Comparison of ENCODE assay signal across 12 cellular contexts in genomic region chr1:2575801-2576663, GRCh38. TPM values are rescaled to one million over a fixed set of nuclear protein-coding genes. Genes with fewer than 3 reads are reported as not detected.
DNase-seq lines count a peak whose midpoint lies in the region; ATAC-seq, FAIRE-seq and TF ChIP-seq lines count a peak whose summit lies in the region.
"Had no signal": no experiment of that assay in that cellular context is flagged by ENCODE, and none has a peak within 500 bp of the region (broad histone marks: within the 10 kb centered on the region; RNA-seq: fewer than 3 reads in every experiment).

No MANE protein-coding gene starts in this region.

- no peak for DNase-seq in activated CD4-positive, alpha-beta T cell treated with anti-CD3 and anti-CD28 coated beads for 36 hours
- no peak for DNase-seq in activated CD4-positive, alpha-beta T cell treated with anti-CD3 and anti-CD28 coated beads, Interleukin-2, amount 50 U/mL, for 4 hours
- no peak for DNase-seq in activated T-helper 1 cell treated with anti-CD3 and anti-CD28 coated beads, Interleukin-12 subunit alpha, Interleukin-12 subunit beta, Interleukin-2, Interleukin-4 antibody, amounts not matched to agents 30 ng/mL and 10 ng/mL and 1 ng/mL, durations not matched to agents 14 hours and 24 hours and 36 hours (ENCODE audit: low spot score)
- DNase-seq in HepG2 (ENCODE audit: low spot score) = peak; percentile 78
- DNase-seq in stomach = peak; percentile 85
- no peak for DNase-seq in OCI-M1 (lab: John Stamatoyannopoulos, UW)
- DNase-seq in NCI-H2107 treated with DMSO at 0.1 percent for 48 hours (lab: John Stamatoyannopoulos, UW; ENCODE audit: unreplicated experiment) = no peak
- DNase-seq: ACHN, NCI-H146, SJCRH30 had no signal

- no peak for TF ChIP-seq CTCF in HepG2 (CRISPR knock-in tag; IDR thresholded peaks at IDR 0.05)
- TF ChIP-seq CTCF in stomach (IDR thresholded peaks at IDR 0.05) = no peak

- H3K27ac Mint-ChIP-seq in activated CD4-positive, alpha-beta T cell treated with anti-CD3 and anti-CD28 coated beads for 36 hours = peak overlapping the region; percentile 98
- peak overlapping the region; percentile 78 for H3K27ac Mint-ChIP-seq in activated T-helper 1 cell treated with anti-CD3 and anti-CD28 coated beads, Interleukin-12 subunit alpha, Interleukin-12 subunit beta, Interleukin-2, Interleukin-4 antibody, amounts not matched to agents 30 ng/mL and 10 ng/mL and 1 ng/mL, durations not matched to agents 14 hours and 24 hours and 36 hours

- no peaks in the 10 kb centered on the region for H3K36me3 ChIP-seq in HepG2 (replicated peaks in 1 of 2; ENCODE audit: control insufficient read depth in 1 of 2, insufficient read depth in 2 of 2, low read length in 2 of 2)
- H3K36me3 ChIP-seq in stomach = no peaks in the 10 kb centered on the region
- H3K36me3 ChIP-seq: SJCRH30, thoracic aorta had no signal

- H2AFZ ChIP-seq in HepG2 (ENCODE audit: low read length) = no peak overlapping the region

- CTCF ChIA-PET in activated CD4-positive, alpha-beta T cell treated with anti-CD3 and anti-CD28 coated beads for 36 hours (lab: Charles Lee) = no interaction called here
- CTCF ChIA-PET in HepG2 (lab: Yijun Ruan, JAX; ENCODE audit: low intra/inter-chr PET ratio, low total read pairs) = no interaction called here

- TF ChIP-seq POLR2A in HepG2 (IDR thresholded peaks at IDR 0.05; ENCODE audit: insufficient read depth in 1 of 2, low read depth in 2 of 2, low read length in 2 of 2) (peak in 1 of 2 experiments; percentile 64; a peak in 2 of 4 replicates), stomach (IDR thresholded peaks at IDR 0.05) (no peak)

- H3K4me3 Mint-ChIP-seq in activated CD4-positive, alpha-beta T cell treated with anti-CD3 and anti-CD28 coated beads for 36 hours = peak overlapping the region; percentile 62
- H3K4me3 Mint-ChIP-seq in activated T-helper 1 cell treated with anti-CD3 and anti-CD28 coated beads, Interleukin-12 subunit alpha, Interleukin-12 subunit beta, Interleukin-2, Interleukin-4 antibody, amounts not matched to agents 30 ng/mL and 10 ng/mL and 1 ng/mL, durations not matched to agents 14 hours and 24 hours and 36 hours = peak overlapping the region; percentile 19

- TF ChIP-seq EP300 in HepG2 (IDR thresholded peaks at IDR 0.05; ENCODE audit: low read depth in 2 of 2, low read length in 2 of 2) (peak in 1 of 2 experiments; percentile 67; a peak in 2 of 4 replicates), HepG2 (CRISPR knock-in tag; IDR thresholded peaks at IDR 0.05; ENCODE audit: borderline replicate concordance) (peak; percentile 20; the same call in 1 of the 2 replicates), stomach (IDR thresholded peaks at IDR 0.05) (no peak)

- intact Hi-C loops in activated CD4-positive, alpha-beta T cell treated with anti-CD3 and anti-CD28 coated beads for 36 hours (cut with DNase I, micrococcal nuclease) = loop anchor here in 1 of 2 experiments (5.0 kb wide), 1 partner anchor 1269 kb away; the partner anchor contains the start of genes ACAP3 and PUSL1
- intact Hi-C loops in activated T-helper 1 cell treated with anti-CD3 and anti-CD28 coated beads, Interleukin-12 subunit alpha, Interleukin-12 subunit beta, Interleukin-2, Interleukin-4 antibody, amounts not matched to agents 30 ng/mL and 10 ng/mL and 1 ng/mL, durations not matched to agents 14 hours and 24 hours and 36 hours (cut with micrococcal nuclease) = no loop called here
- intact Hi-C loops in HepG2 (cut with micrococcal nuclease; ENCODE audit: unreplicated experiment) (no loop called here), stomach (cut with DNase I; ENCODE audit: low total_unique reads) (no loop called here)

- FAIRE-seq in HepG2 (lab: Jason Lieb, UNC) = peak; percentile 79

- H3K4me1 ChIP-seq in HepG2 (ENCODE audit: insufficient read depth, low read length) = peaks cover 79% of the 10 kb centered on the region
- peaks cover 21 to 36% (median 34%) of the 10 kb centered on the region in 4 donors for H3K4me1 ChIP-seq in stomach
- H3K4me1 ChIP-seq: SJCRH30 had no signal

- no peaks in the 10 kb centered on the region for H3K79me2 ChIP-seq in HepG2 (ENCODE audit: insufficient read depth, low read length)

- peaks cover 2% of the 10 kb centered on the region for H3K36me3 Mint-ChIP-seq in activated CD4-positive, alpha-beta T cell treated with anti-CD3 and anti-CD28 coated beads for 36 hours (ENCODE audit: low read depth)
- peaks cover 22% of the 10 kb centered on the region for H3K36me3 Mint-ChIP-seq in activated T-helper 1 cell treated with anti-CD3 and anti-CD28 coated beads, Interleukin-12 subunit alpha, Interleukin-12 subunit beta, Interleukin-2, Interleukin-4 antibody, amounts not matched to agents 30 ng/mL and 10 ng/mL and 1 ng/mL, durations not matched to agents 14 hours and 24 hours and 36 hours (ENCODE audit: low read depth)

- no peaks in the 10 kb centered on the region for H4K20me1 ChIP-seq in HepG2 (ENCODE audit: insufficient read depth, low read length)

- H3K4me3 ChIP-seq in HepG2 (replicated peaks in 1 of 3; ENCODE audit: insufficient read depth in 1 of 3, low read depth in 2 of 3, low read length in 3 of 3) = peak overlapping the region; percentile 39 to 67 (median 42); a peak in 5 of 6 replicates
- H3K4me3 ChIP-seq in stomach = peak overlapping the region in 2 of 4 donors; percentile 2 to 10
- H3K4me3 ChIP-seq: SJCRH30, thoracic aorta had no signal

- H3K9me3 Mint-ChIP-seq in activated CD4-positive, alpha-beta T cell treated with anti-CD3 and anti-CD28 coated beads for 36 hours (ENCODE audit: low read depth) = peaks cover 15% of the 10 kb centered on the region
- H3K9me3 Mint-ChIP-seq in activated T-helper 1 cell treated with anti-CD3 and anti-CD28 coated beads, Interleukin-12 subunit alpha, Interleukin-12 subunit beta, Interleukin-2, Interleukin-4 antibody, amounts not matched to agents 30 ng/mL and 10 ng/mL and 1 ng/mL, durations not matched to agents 14 hours and 24 hours and 36 hours = peaks cover 24% of the 10 kb centered on the region

- peak overlapping the region; percentile 78 for H3K4me2 ChIP-seq in HepG2 (ENCODE audit: low read depth, low read length)

- H3K9ac ChIP-seq in HepG2 (ENCODE audit: insufficient read depth, low read depth, low read length) = peak overlapping the region; percentile 58

- H3K27me3 Mint-ChIP-seq in activated CD4-positive, alpha-beta T cell treated with anti-CD3 and anti-CD28 coated beads for 36 hours = no peaks in the 10 kb centered on the region
- H3K27me3 Mint-ChIP-seq in activated T-helper 1 cell treated with anti-CD3 and anti-CD28 coated beads, Interleukin-12 subunit alpha, Interleukin-12 subunit beta, Interleukin-2, Interleukin-4 antibody, amounts not matched to agents 30 ng/mL and 10 ng/mL and 1 ng/mL, durations not matched to agents 14 hours and 24 hours and 36 hours (ENCODE audit: insufficient read depth) = no peaks in the 10 kb centered on the region

- peaks cover 43% of the 10 kb centered on the region for H3K4me1 Mint-ChIP-seq in activated CD4-positive, alpha-beta T cell treated with anti-CD3 and anti-CD28 coated beads for 36 hours
- peaks cover 67% of the 10 kb centered on the region for H3K4me1 Mint-ChIP-seq in activated T-helper 1 cell treated with anti-CD3 and anti-CD28 coated beads, Interleukin-12 subunit alpha, Interleukin-12 subunit beta, Interleukin-2, Interleukin-4 antibody, amounts not matched to agents 30 ng/mL and 10 ng/mL and 1 ng/mL, durations not matched to agents 14 hours and 24 hours and 36 hours (ENCODE audit: low read depth)

- BruUV-seq in HepG2 (replicated peaks; lab: Mats Ljungman, UMichigan) = no TSS peak

- ATAC-seq in activated CD4-positive, alpha-beta T cell treated with anti-CD3 and anti-CD28 coated beads for 36 hours = no peak
- peak; percentile 78 for ATAC-seq in HepG2
- no peak for ATAC-seq in GM21381 (IDR thresholded peaks at IDR 0.05; ENCODE audit: unreplicated experiment)

- H3K9me3 ChIP-seq in HepG2 (ENCODE audit: low read length) (peaks cover 11% of the 10 kb centered on the region), stomach (peaks cover 0 to 12% (median 10%) of the 10 kb centered on the region in 4 donors)

- TF ChIP-seq RAD21 in HepG2 (CRISPR knock-in tag; IDR thresholded peaks at IDR 0.05) = no peak

- in situ Hi-C loops in HepG2 (cut with HindIII; ENCODE audit: extremely low pct_ligation_motif_present, low pct_unique_long_range_greater_than_20kb) = no loop called here

- H3K27me3 ChIP-seq in HepG2 (ENCODE audit: control insufficient read depth in 1 of 2, insufficient read depth in 2 of 2, low read length in 2 of 2) (peaks cover 0 to 6% of the 10 kb centered on the region in 2 experiments; a peak in 1 of 5 replicates), stomach (peaks cover 0 to 21% (median 0%) of the 10 kb centered on the region in 3 donors)

- H3K27ac ChIP-seq in HepG2 (ENCODE audit: extremely low read length, insufficient read depth, low read length) (peak overlapping the region; percentile 58), stomach (peak overlapping the region; percentile 72 to 96 (median 82))
- H3K27ac ChIP-seq: SJCRH30, thoracic aorta had no signal

- 0% methylated on average over 7 of the region's 23 CpGs for WGBS in HepG2 (ENCODE audit: low lambda C conversion rate)
- 32 to 60% (median 43%) methylated on average over 20 to 23 of the region's 23 CpGs for WGBS in stomach, 5 donors

- POLR2A ChIA-PET in activated CD4-positive, alpha-beta T cell treated with anti-CD3 and anti-CD28 coated beads for 36 hours (lab: Charles Lee) = interaction anchor here (0.7 kb wide), 1 partner anchor 29 kb away, joined by 3 read pairs; no protein-coding TSS in a partner anchor
- POLR2A ChIA-PET in HepG2 (lab: Yijun Ruan, JAX) = interaction anchor here (0.8 to 1.5 kb wide), 5 partner anchors 10 to 64 kb away, joined by 3 to 8 read pairs (median 4); partner anchors contain the start of gene TNFRSF14

RNA-seq across cellular contexts. Expression of gene PRXL2B, which starts 10.5 kb away (rescaled TPM):
- total RNA-seq in activated CD4-positive, alpha-beta T cell treated with anti-CD3 and anti-CD28 coated beads for 36 hours = 10 to 100 TPM; 23.7 to 36.8 TPM
- 39.5 and 42.1 TPM in 2 replicates for total RNA-seq in activated T-helper 1 cell treated with anti-CD3 and anti-CD28 coated beads, Interleukin-12 subunit alpha, Interleukin-12 subunit beta, Interleukin-2, Interleukin-4 antibody, amounts not matched to agents 30 ng/mL and 10 ng/mL and 1 ng/mL, durations not matched to agents 14 hours and 24 hours and 36 hours
- 14.1 and 16.8 TPM in 2 replicates for total RNA-seq in HepG2 (2016; rRNA removed; fragmentation: Illumina TruSeq; extraction: Trizol)
- total RNA-seq in HepG2 (2016; cell fraction: cytosol; rRNA removed; fragmentation: Illumina TruSeq; extraction: Trizol; ENCODE audit: low read depth) = 3.3 and 4.6 TPM in 2 replicates
- total RNA-seq in HepG2 (2016; cell fraction: insoluble cytoplasmic fraction; rRNA removed; fragmentation: Illumina TruSeq; extraction: Trizol) = 14.4 and 15.6 TPM in 2 replicates
- 9.8 and 9.9 TPM in 2 replicates for total RNA-seq in HepG2 (2016; cell fraction: membrane; rRNA removed; fragmentation: Illumina TruSeq; extraction: Trizol)
- total RNA-seq in HepG2 (2016; cell fraction: nucleus; rRNA removed; fragmentation: Illumina TruSeq; extraction: Trizol) = 8.9 and 10.7 TPM in 2 replicates
- 22.1 and 29.5 TPM in 2 replicates for polyA plus RNA-seq in HepG2 (2011; rRNA removed)
- polyA plus RNA-seq in HepG2 (2011; cell fraction: cytosol; rRNA removed) = 24.7 and 29.1 TPM in 2 replicates
- polyA plus RNA-seq in HepG2 (2011; cell fraction: nucleus; rRNA removed) = 72.9 and 75.2 TPM in 2 replicates
- 22.4 and 26.9 TPM in 2 replicates for polyA plus RNA-seq in HepG2 (2012)
- 4.6 and 4.8 TPM in 2 replicates for polyA plus RNA-seq in HepG2 (2016; cell fraction: cytosol; fragmentation: Illumina TruSeq; extraction: Trizol; ENCODE audit: low read depth)
- 20.7 and 24.0 TPM in 2 replicates for polyA plus RNA-seq in HepG2 (2016; cell fraction: insoluble cytoplasmic fraction; fragmentation: Illumina TruSeq; extraction: Trizol; ENCODE audit: low read depth)
- 11.7 and 12.0 TPM in 2 replicates for polyA plus RNA-seq in HepG2 (2016; cell fraction: membrane; fragmentation: Illumina TruSeq; extraction: Trizol; ENCODE audit: low read depth)
- 24.3 and 25.8 TPM in 2 replicates for polyA plus RNA-seq in HepG2 (2016; cell fraction: nucleus; fragmentation: Illumina TruSeq; extraction: Trizol; ENCODE audit: insufficient read depth, low read depth)
- 3.8 and 32.9 TPM in 2 replicates for polyA minus RNA-seq in HepG2 (2011; rRNA and poly(A)+ RNA removed; ENCODE audit: low replicate concordance)
- 16.2 and 16.4 TPM in 2 replicates for polyA minus RNA-seq in HepG2 (2011; cell fraction: cytosol; rRNA and poly(A)+ RNA removed)
- 5.8 and 7.5 TPM in 2 replicates for polyA minus RNA-seq in HepG2 (2011; cell fraction: nucleus; rRNA and poly(A)+ RNA removed)
- 100 to 1,000 TPM in 1 of 5 donors, 10 to 100 TPM in 3, 1 to 10 TPM in 1; 8.5 to 668 (median 21.0) TPM for total RNA-seq in stomach
- 10 to 100 TPM; 18.9 to 23.8 (median 20.9) TPM for polyA plus RNA-seq in stomach

RNA-seq across cellular contexts. Expression of gene TNFRSF14, which starts 19.9 kb away (rescaled TPM):
- total RNA-seq in activated CD4-positive, alpha-beta T cell treated with anti-CD3 and anti-CD28 coated beads for 36 hours = 100 to 1,000 TPM; 135 to 145 TPM
- total RNA-seq in activated T-helper 1 cell treated with anti-CD3 and anti-CD28 coated beads, Interleukin-12 subunit alpha, Interleukin-12 subunit beta, Interleukin-2, Interleukin-4 antibody, amounts not matched to agents 30 ng/mL and 10 ng/mL and 1 ng/mL, durations not matched to agents 14 hours and 24 hours and 36 hours = 207 and 215 TPM in 2 replicates
- total RNA-seq in HepG2 (2016; rRNA removed; fragmentation: Illumina TruSeq; extraction: Trizol) = 6.2 and 11.9 TPM in 2 replicates
- total RNA-seq in HepG2 (2016; cell fraction: cytosol; rRNA removed; fragmentation: Illumina TruSeq; extraction: Trizol; ENCODE audit: low read depth) = 7.1 and 8.0 TPM in 2 replicates
- 5.5 and 13.2 TPM in 2 replicates for total RNA-seq in HepG2 (2016; cell fraction: insoluble cytoplasmic fraction; rRNA removed; fragmentation: Illumina TruSeq; extraction: Trizol)
- total RNA-seq in HepG2 (2016; cell fraction: membrane; rRNA removed; fragmentation: Illumina TruSeq; extraction: Trizol) = 10.5 and 12.4 TPM in 2 replicates
- total RNA-seq in HepG2 (2016; cell fraction: nucleus; rRNA removed; fragmentation: Illumina TruSeq; extraction: Trizol) = 11.2 and 11.3 TPM in 2 replicates
- polyA plus RNA-seq in HepG2 (2011; rRNA removed) = 49.9 and 70.7 TPM in 2 replicates
- polyA plus RNA-seq in HepG2 (2011; cell fraction: cytosol; rRNA removed) = 24.2 and 35.1 TPM in 2 replicates
- 534 and 601 TPM in 2 replicates for polyA plus RNA-seq in HepG2 (2011; cell fraction: nucleus; rRNA removed)
- 20.3 and 22.1 TPM in 2 replicates for polyA plus RNA-seq in HepG2 (2012)
- polyA plus RNA-seq in HepG2 (2016; cell fraction: cytosol; fragmentation: Illumina TruSeq; extraction: Trizol; ENCODE audit: low read depth) = 6.2 and 6.4 TPM in 2 replicates
- polyA plus RNA-seq in HepG2 (2016; cell fraction: insoluble cytoplasmic fraction; fragmentation: Illumina TruSeq; extraction: Trizol; ENCODE audit: low read depth) = 5.6 and 7.2 TPM in 2 replicates
- polyA plus RNA-seq in HepG2 (2016; cell fraction: membrane; fragmentation: Illumina TruSeq; extraction: Trizol; ENCODE audit: low read depth) = 9.0 and 10.4 TPM in 2 replicates
- polyA plus RNA-seq in HepG2 (2016; cell fraction: nucleus; fragmentation: Illumina TruSeq; extraction: Trizol; ENCODE audit: insufficient read depth, low read depth) = 35.7 and 39.2 TPM in 2 replicates
- polyA minus RNA-seq in HepG2 (2011; rRNA and poly(A)+ RNA removed; ENCODE audit: low replicate concordance) = 0.61 and 40.6 TPM in 2 replicates
- 12.6 and 13.8 TPM in 2 replicates for polyA minus RNA-seq in HepG2 (2011; cell fraction: cytosol; rRNA and poly(A)+ RNA removed)
- 32.2 and 34.3 TPM in 2 replicates for polyA minus RNA-seq in HepG2 (2011; cell fraction: nucleus; rRNA and poly(A)+ RNA removed)
- 100 to 1,000 TPM in 3 of 5 donors, 10 to 100 TPM in 2; 33.2 to 413 (median 301) TPM for total RNA-seq in stomach
- polyA plus RNA-seq in stomach = 100 to 1,000 TPM in 1 of 3 donors, 10 to 100 TPM in 2; 58.0 to 128 (median 64.8) TPM
- total RNA-seq: SJCRH30 had no signal

RNA-seq across cellular contexts. Expression of gene HES5, which starts 46.0 kb away (rescaled TPM):
- under 1 TPM in 1 of 2 experiments, not detected in 1; 0.14 TPM for total RNA-seq in activated CD4-positive, alpha-beta T cell treated with anti-CD3 and anti-CD28 coated beads for 36 hours
- not detected in 2 replicates for total RNA-seq in activated T-helper 1 cell treated with anti-CD3 and anti-CD28 coated beads, Interleukin-12 subunit alpha, Interleukin-12 subunit beta, Interleukin-2, Interleukin-4 antibody, amounts not matched to agents 30 ng/mL and 10 ng/mL and 1 ng/mL, durations not matched to agents 14 hours and 24 hours and 36 hours
- total RNA-seq in HepG2 (2016; rRNA removed; fragmentation: Illumina TruSeq; extraction: Trizol) = not detected in 2 replicates
- total RNA-seq in HepG2 (2016; cell fraction: cytosol; rRNA removed; fragmentation: Illumina TruSeq; extraction: Trizol; ENCODE audit: low read depth) = not detected in 2 replicates
- not detected in 2 replicates for total RNA-seq in HepG2 (2016; cell fraction: insoluble cytoplasmic fraction; rRNA removed; fragmentation: Illumina TruSeq; extraction: Trizol)
- total RNA-seq in HepG2 (2016; cell fraction: membrane; rRNA removed; fragmentation: Illumina TruSeq; extraction: Trizol) = not detected in 2 replicates
- total RNA-seq in HepG2 (2016; cell fraction: nucleus; rRNA removed; fragmentation: Illumina TruSeq; extraction: Trizol) = not detected in 2 replicates
- 0.05 TPM in 1 of 2 replicates, not detected in the other for polyA plus RNA-seq in HepG2 (2011; rRNA removed)
- polyA plus RNA-seq in HepG2 (2011; cell fraction: cytosol; rRNA removed) = not detected in 2 replicates
- polyA plus RNA-seq in HepG2 (2011; cell fraction: nucleus; rRNA removed) = not detected in 2 replicates
- not detected in 2 replicates for polyA plus RNA-seq in HepG2 (2012)
- not detected in 2 replicates for polyA plus RNA-seq in HepG2 (2016; cell fraction: cytosol; fragmentation: Illumina TruSeq; extraction: Trizol; ENCODE audit: low read depth)
- polyA plus RNA-seq in HepG2 (2016; cell fraction: insoluble cytoplasmic fraction; fragmentation: Illumina TruSeq; extraction: Trizol; ENCODE audit: low read depth) = not detected in 2 replicates
- polyA plus RNA-seq in HepG2 (2016; cell fraction: membrane; fragmentation: Illumina TruSeq; extraction: Trizol; ENCODE audit: low read depth) = not detected in 2 replicates
- polyA plus RNA-seq in HepG2 (2016; cell fraction: nucleus; fragmentation: Illumina TruSeq; extraction: Trizol; ENCODE audit: insufficient read depth, low read depth) = not detected in 2 replicates
- not detected in 2 replicates for polyA minus RNA-seq in HepG2 (2011; rRNA and poly(A)+ RNA removed; ENCODE audit: low replicate concordance)
- polyA minus RNA-seq in HepG2 (2011; cell fraction: cytosol; rRNA and poly(A)+ RNA removed) = not detected in 2 replicates
- polyA minus RNA-seq in HepG2 (2011; cell fraction: nucleus; rRNA and poly(A)+ RNA removed) = not detected in 2 replicates
- 1 to 10 TPM in 1 of 5 donors, not detected in 4; 9.6 TPM for total RNA-seq in stomach
- under 1 TPM in 1 of 3 donors, not detected in 2; 0.25 TPM for polyA plus RNA-seq in stomach
- total RNA-seq: SJCRH30 had no signal

RNA-seq across cellular contexts. Expression of gene PANK4, which starts 49.6 kb away (rescaled TPM):
- 10 to 100 TPM; 32.4 to 39.2 TPM for total RNA-seq in activated CD4-positive, alpha-beta T cell treated with anti-CD3 and anti-CD28 coated beads for 36 hours
- 65.6 and 67.6 TPM in 2 replicates for total RNA-seq in activated T-helper 1 cell treated with anti-CD3 and anti-CD28 coated beads, Interleukin-12 subunit alpha, Interleukin-12 subunit beta, Interleukin-2, Interleukin-4 antibody, amounts not matched to agents 30 ng/mL and 10 ng/mL and 1 ng/mL, durations not matched to agents 14 hours and 24 hours and 36 hours
- total RNA-seq in HepG2 (2016; rRNA removed; fragmentation: Illumina TruSeq; extraction: Trizol) (9.2 and 19.3 TPM in 2 replicates), stomach (10 to 100 TPM in 4 of 5 donors, 1 to 10 TPM in 1; 6.4 to 86.0 (median 27.9) TPM)
- 15.2 and 19.7 TPM in 2 replicates for total RNA-seq in HepG2 (2016; cell fraction: cytosol; rRNA removed; fragmentation: Illumina TruSeq; extraction: Trizol; ENCODE audit: low read depth)
- 9.5 and 17.6 TPM in 2 replicates for total RNA-seq in HepG2 (2016; cell fraction: insoluble cytoplasmic fraction; rRNA removed; fragmentation: Illumina TruSeq; extraction: Trizol)
- total RNA-seq in HepG2 (2016; cell fraction: membrane; rRNA removed; fragmentation: Illumina TruSeq; extraction: Trizol) = 5.3 and 5.7 TPM in 2 replicates
- 19.2 TPM in 2 replicates for total RNA-seq in HepG2 (2016; cell fraction: nucleus; rRNA removed; fragmentation: Illumina TruSeq; extraction: Trizol)
- polyA plus RNA-seq in HepG2 (2011; rRNA removed) (17.2 and 17.4 TPM in 2 replicates), stomach (10 to 100 TPM in 2 of 3 donors, 1 to 10 TPM in 1; 7.6 to 17.2 (median 15.6) TPM)
- 7.9 and 10.5 TPM in 2 replicates for polyA plus RNA-seq in HepG2 (2011; cell fraction: cytosol; rRNA removed)
- 84.3 and 91.7 TPM in 2 replicates for polyA plus RNA-seq in HepG2 (2011; cell fraction: nucleus; rRNA removed)
- 11.1 and 12.3 TPM in 2 replicates for polyA plus RNA-seq in HepG2 (2012)
- 0.83 and 1.3 TPM in 2 replicates for polyA plus RNA-seq in HepG2 (2016; cell fraction: cytosol; fragmentation: Illumina TruSeq; extraction: Trizol; ENCODE audit: low read depth)
- 6.9 and 9.3 TPM in 2 replicates for polyA plus RNA-seq in HepG2 (2016; cell fraction: insoluble cytoplasmic fraction; fragmentation: Illumina TruSeq; extraction: Trizol; ENCODE audit: low read depth)
- 1.5 and 2.2 TPM in 2 replicates for polyA plus RNA-seq in HepG2 (2016; cell fraction: membrane; fragmentation: Illumina TruSeq; extraction: Trizol; ENCODE audit: low read depth)
- 33.9 and 43.9 TPM in 2 replicates for polyA plus RNA-seq in HepG2 (2016; cell fraction: nucleus; fragmentation: Illumina TruSeq; extraction: Trizol; ENCODE audit: insufficient read depth, low read depth)
- 27.8 and 43.6 TPM in 2 replicates for polyA minus RNA-seq in HepG2 (2011; rRNA and poly(A)+ RNA removed; ENCODE audit: low replicate concordance)
- polyA minus RNA-seq in HepG2 (2011; cell fraction: cytosol; rRNA and poly(A)+ RNA removed) = 14.8 and 18.2 TPM in 2 replicates
- polyA minus RNA-seq in HepG2 (2011; cell fraction: nucleus; rRNA and poly(A)+ RNA removed) = 56.7 and 65.1 TPM in 2 replicates

RNA-seq across cellular contexts. Expression of gene MMEL1, which starts 56.8 kb away (rescaled TPM):
- 1 to 10 TPM in 1 of 2 experiments, under 1 TPM in 1; 0.97 to 1.4 TPM for total RNA-seq in activated CD4-positive, alpha-beta T cell treated with anti-CD3 and anti-CD28 coated beads for 36 hours
- 0.86 and 1.0 TPM in 2 replicates for total RNA-seq in activated T-helper 1 cell treated with anti-CD3 and anti-CD28 coated beads, Interleukin-12 subunit alpha, Interleukin-12 subunit beta, Interleukin-2, Interleukin-4 antibody, amounts not matched to agents 30 ng/mL and 10 ng/mL and 1 ng/mL, durations not matched to agents 14 hours and 24 hours and 36 hours
- total RNA-seq in HepG2 (2016; rRNA removed; fragmentation: Illumina TruSeq; extraction: Trizol) (not detected in 2 replicates), stomach (100 to 1,000 TPM in 1 of 5 donors, 10 to 100 TPM in 1, 1 to 10 TPM in 3; 1.3 to 190 (median 4.5) TPM)
- total RNA-seq in HepG2 (2016; cell fraction: cytosol; rRNA removed; fragmentation: Illumina TruSeq; extraction: Trizol; ENCODE audit: low read depth) = not detected in 2 replicates
- total RNA-seq in HepG2 (2016; cell fraction: insoluble cytoplasmic fraction; rRNA removed; fragmentation: Illumina TruSeq; extraction: Trizol) = not detected in 2 replicates
- not detected in 2 replicates for total RNA-seq in HepG2 (2016; cell fraction: membrane; rRNA removed; fragmentation: Illumina TruSeq; extraction: Trizol)
- total RNA-seq in HepG2 (2016; cell fraction: nucleus; rRNA removed; fragmentation: Illumina TruSeq; extraction: Trizol) = not detected in 2 replicates
- polyA plus RNA-seq in HepG2 (2011; rRNA removed) (0.48 and 1.6 TPM in 2 replicates), stomach (10 to 100 TPM; 20.5 to 27.3 (median 26.7) TPM)
- 0.54 and 0.78 TPM in 2 replicates for polyA plus RNA-seq in HepG2 (2011; cell fraction: cytosol; rRNA removed)
- polyA plus RNA-seq in HepG2 (2011; cell fraction: nucleus; rRNA removed) = 3.3 and 4.7 TPM in 2 replicates
- 0.37 and 0.43 TPM in 2 replicates for polyA plus RNA-seq in HepG2 (2012)
- polyA plus RNA-seq in HepG2 (2016; cell fraction: cytosol; fragmentation: Illumina TruSeq; extraction: Trizol; ENCODE audit: low read depth) = not detected in 2 replicates
- not detected in 2 replicates for polyA plus RNA-seq in HepG2 (2016; cell fraction: insoluble cytoplasmic fraction; fragmentation: Illumina TruSeq; extraction: Trizol; ENCODE audit: low read depth)
- not detected in 2 replicates for polyA plus RNA-seq in HepG2 (2016; cell fraction: membrane; fragmentation: Illumina TruSeq; extraction: Trizol; ENCODE audit: low read depth)
- not detected in 2 replicates for polyA plus RNA-seq in HepG2 (2016; cell fraction: nucleus; fragmentation: Illumina TruSeq; extraction: Trizol; ENCODE audit: insufficient read depth, low read depth)
- 0.72 TPM in 1 of 2 replicates, not detected in the other for polyA minus RNA-seq in HepG2 (2011; rRNA and poly(A)+ RNA removed; ENCODE audit: low replicate concordance)
- 1.3 TPM in 1 of 2 replicates, not detected in the other for polyA minus RNA-seq in HepG2 (2011; cell fraction: cytosol; rRNA and poly(A)+ RNA removed)
- polyA minus RNA-seq in HepG2 (2011; cell fraction: nucleus; rRNA and poly(A)+ RNA removed) = 0.39 and 0.62 TPM in 2 replicates
- total RNA-seq: SJCRH30, thoracic aorta had no signal

Comparison
In these comparisons a context has a peak if more than half of its experiments do, and no peak if none do; other contexts are left out.
1. DNase-seq: peak in HepG2 (single experiment) and stomach (single experiment); none in activated CD4-positive, alpha-beta T cell treated with anti-CD3 and anti-CD28 coated beads for 36 hours (single experiment), activated CD4-positive, alpha-beta T cell treated with anti-CD3 and anti-CD28 coated beads, Interleukin-2, amount 50 U/mL, for 4 hours (0 of 2), activated T-helper 1 cell treated with anti-CD3 and anti-CD28 coated beads, Interleukin-12 subunit alpha, Interleukin-12 subunit beta, Interleukin-2, Interleukin-4 antibody, amounts not matched to agents 30 ng/mL and 10 ng/mL and 1 ng/mL, durations not matched to agents 14 hours and 24 hours and 36 hours (single experiment), OCI-M1 (single experiment) and NCI-H2107 treated with DMSO at 0.1 percent for 48 hours (single experiment).